In the genomic region with DNA sequence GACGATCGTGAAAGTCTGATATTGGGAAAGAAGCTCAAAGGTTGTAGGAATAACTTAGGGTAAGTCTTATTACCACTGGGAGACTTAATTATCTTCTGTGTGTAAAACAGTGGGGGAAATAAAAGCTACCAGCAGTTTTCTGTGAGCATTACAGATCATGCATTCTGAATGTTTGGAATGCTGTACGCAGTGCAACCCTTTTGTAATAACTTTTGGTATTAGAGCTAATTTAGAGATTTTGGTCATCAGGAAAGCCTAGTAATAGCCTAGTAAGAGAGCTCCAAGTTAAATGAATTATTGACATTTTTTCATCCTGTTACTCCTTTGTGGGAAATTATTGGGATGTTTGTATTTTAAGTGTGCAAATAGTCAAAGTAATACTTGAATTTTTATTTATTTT, we compare ENCODE assay signal across 2 cellular contexts.
TF ChIP-seq lines count a peak whose summit lies in the region.

No MANE protein-coding gene starts in this region.

TF ChIP-seq in IMR-90, 13 proteins besides CTCF, POLR2A, EP300 and RAD21:
- TF ChIP-seq, protein P1, sequence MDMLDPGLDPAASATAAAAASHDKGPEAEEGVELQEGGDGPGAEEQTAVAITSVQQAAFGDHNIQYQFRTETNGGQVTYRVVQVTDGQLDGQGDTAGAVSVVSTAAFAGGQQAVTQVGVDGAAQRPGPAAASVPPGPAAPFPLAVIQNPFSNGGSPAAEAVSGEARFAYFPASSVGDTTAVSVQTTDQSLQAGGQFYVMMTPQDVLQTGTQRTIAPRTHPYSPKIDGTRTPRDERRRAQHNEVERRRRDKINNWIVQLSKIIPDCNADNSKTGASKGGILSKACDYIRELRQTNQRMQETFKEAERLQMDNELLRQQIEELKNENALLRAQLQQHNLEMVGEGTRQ (IDR thresholded peaks at IDR 0.05; ENCODE audit: low read depth, low read length): no peak
- no peak for TF ChIP-seq CHD1 (IDR thresholded peaks at IDR 0.05; ENCODE audit: low read depth, low read length)
- TF ChIP-seq CEBPB (IDR thresholded peaks at IDR 0.05; ENCODE audit: low read depth, low read length): peak; percentile 5; the same call in 1 of the 2 replicates

TF ChIP-seq in H1, 55 proteins besides CTCF, POLR2A, EP300 and RAD21:
- TF ChIP-seq HDAC2 (IDR thresholded peaks at IDR 0.05; ENCODE audit: borderline replicate concordance in 1 of 2, low read depth in 2 of 2, low read length in 2 of 2) (no peak), CBX5 (IDR thresholded peaks at IDR 0.05; ENCODE audit: low read depth, low read length) (no peak), JUND (IDR thresholded peaks at IDR 0.05; ENCODE audit: low read length) (no peak), POU5F1 (IDR thresholded peaks at IDR 0.05; ENCODE audit: low read depth, low read length) (no peak), SUZ12 (IDR thresholded peaks at IDR 0.05; ENCODE audit: low read length) (no peak)
